In genomic region chr22:26845016-26845728, GRCh38 we compare ENCODE assay signal across 1 cellular context.
TF ChIP-seq lines count a peak whose summit lies in the region.

No MANE protein-coding gene starts in this region.

TF ChIP-seq in H1, 55 proteins besides CTCF, POLR2A, EP300 and RAD21 (continued from another document):
- TF ChIP-seq TCF12 (IDR thresholded peaks at IDR 0.05; ENCODE audit: low read depth, low read length) (no peak), NANOG (IDR thresholded peaks at IDR 0.05; ENCODE audit: insufficient read depth, low read depth, low read length, poor library complexity, severe bottlenecking) (no peak), POLR2AphosphoS5 (IDR thresholded peaks at IDR 0.05; ENCODE audit: low read depth, low read length) (no peak), TAF1 (IDR thresholded peaks at IDR 0.05; ENCODE audit: low read depth, low read length) (no peak), SP4 (IDR thresholded peaks at IDR 0.05; ENCODE audit: low read length) (no peak), E2F6 (IDR thresholded peaks at IDR 0.05) (no peak), ATF2 (IDR thresholded peaks at IDR 0.05; ENCODE audit: low read length) (no peak), CHD2 (IDR thresholded peaks at IDR 0.05; ENCODE audit: low read length) (no peak)
